ENCODE assay signal across 8 cellular contexts in genomic region chr17:39461911-39462641, GRCh38. TPM values are rescaled to one million over a fixed set of nuclear protein-coding genes. Genes with fewer than 3 reads are reported as not detected.
DNase-seq lines count a peak whose midpoint lies in the region; ATAC-seq, FAIRE-seq and TF ChIP-seq lines count a peak whose summit lies in the region.

No MANE protein-coding gene starts in this region.

- peaks cover 42% of the 10 kb centered on the region for H3K4me1 ChIP-seq in HepG2 (ENCODE audit: insufficient read depth, low read length)

- no peak for TF ChIP-seq RAD21 in HepG2 (CRISPR knock-in tag; IDR thresholded peaks at IDR 0.05)

- no peak for TF ChIP-seq POLR2A in HepG2 (IDR thresholded peaks at IDR 0.05; ENCODE audit: insufficient read depth in 1 of 2, low read depth in 2 of 2, low read length in 2 of 2)

- ATAC-seq in HG03159 (IDR thresholded peaks at IDR 0.05; ENCODE audit: unreplicated experiment), result peak; percentile 48
- ATAC-seq in HepG2, result peak; percentile 76

- FAIRE-seq in HepG2 (lab: Jason Lieb, UNC), result no peak

- H3K4me1 Mint-ChIP-seq in T-helper 2 cell treated with Interferon-gamma antibody and Interleukin-4, amounts not matched to agents 5 μg/mL and 100 μg/mL, for 36 hours (ENCODE audit: low read depth), result peaks cover 26% of the 10 kb centered on the region

- H3K36me3 ChIP-seq in HepG2 (replicated peaks in 1 of 2; ENCODE audit: control insufficient read depth in 1 of 2, insufficient read depth in 2 of 2, low read length in 2 of 2), result 0 out of 5 replicates have a peak, but pooled peaks cover 0 to under 1% of the 10 kb centered on the region in 2 experiments

- H3K27ac ChIP-seq in HepG2 (ENCODE audit: extremely low read length, insufficient read depth, low read length), result peak overlapping the region; percentile 98

- intact Hi-C loops in HepG2 (cut with micrococcal nuclease; ENCODE audit: unreplicated experiment), result loop anchor here (1.0 to 10.0 kb wide), 2 partner anchors 9 to 273 kb away; partner anchors contain the start of genes GRB7 and MIEN1

- H3K27me3 ChIP-seq in HepG2 (ENCODE audit: control insufficient read depth in 1 of 2, insufficient read depth in 2 of 2, low read length in 2 of 2), result no peaks in the 10 kb centered on the region; a peak in 1 of 5 replicates

- DNase-seq in stimulated activated CD8-positive, alpha-beta memory T cell treated with anti-CD3 and anti-CD28 coated beads, Interleukin-12 subunit alpha, Interleukin-12 subunit beta, amount 100 ng/mL, for 1 hour (ENCODE audit: low read depth), result peak; percentile 50
- no peak for DNase-seq in stimulated activated CD8-positive, alpha-beta memory T cell treated with anti-CD3 and anti-CD28 coated beads, Interleukin-4, amount 100 ng/mL, for 48 hours
- DNase-seq in T-helper 2 cell treated with Interferon-gamma antibody and Interleukin-4, amounts not matched to agents 5 μg/mL and 100 μg/mL, for 36 hours (ENCODE audit: low spot score), result peak; percentile 65
- DNase-seq in dedifferentiated amniotic fluid mesenchymal stem cell (ENCODE audit: extremely low spot score) (peak; percentile 16), HepG2 (ENCODE audit: low spot score) (peak; percentile 36), NK-92 (lab: John Stamatoyannopoulos, UW; ENCODE audit: unreplicated experiment) (no peak)
- DNase-seq in stimulated activated CD8-positive, alpha-beta memory T cell treated with anti-CD3 and anti-CD28 coated beads, Interleukin-15, amount 100 ng/mL, for 4 hours (ENCODE audit: low read depth in 2 of 2), result peak; percentile 50 to 51

- no peak for TF ChIP-seq CTCF in HepG2 (CRISPR knock-in tag; IDR thresholded peaks at IDR 0.05)

- WGBS in HepG2 (ENCODE audit: low lambda C conversion rate), result under 1% methylated on average over 35 of the region's 37 CpGs

- peak overlapping the region; percentile 97 for H3K27ac Mint-ChIP-seq in T-helper 2 cell treated with Interferon-gamma antibody and Interleukin-4, amounts not matched to agents 5 μg/mL and 100 μg/mL, for 36 hours

- no peaks in the 10 kb centered on the region for H3K9me3 Mint-ChIP-seq in T-helper 2 cell treated with Interferon-gamma antibody and Interleukin-4, amounts not matched to agents 5 μg/mL and 100 μg/mL, for 36 hours

- peak overlapping the region; percentile 90 for H3K4me3 Mint-ChIP-seq in T-helper 2 cell treated with Interferon-gamma antibody and Interleukin-4, amounts not matched to agents 5 μg/mL and 100 μg/mL, for 36 hours

- H3K27me3 Mint-ChIP-seq in T-helper 2 cell treated with Interferon-gamma antibody and Interleukin-4, amounts not matched to agents 5 μg/mL and 100 μg/mL, for 36 hours (ENCODE audit: low read depth), result no peaks in the 10 kb centered on the region

- H2AFZ ChIP-seq in HepG2 (ENCODE audit: low read length), result no peak overlapping the region

- H3K36me3 Mint-ChIP-seq in T-helper 2 cell treated with Interferon-gamma antibody and Interleukin-4, amounts not matched to agents 5 μg/mL and 100 μg/mL, for 36 hours (ENCODE audit: low read depth), result peaks cover 34% of the 10 kb centered on the region

- TF ChIP-seq EP300 in HepG2 (IDR thresholded peaks at IDR 0.05; ENCODE audit: low read depth in 2 of 2, low read length in 2 of 2) (no peak), HepG2 (CRISPR knock-in tag; IDR thresholded peaks at IDR 0.05; ENCODE audit: borderline replicate concordance) (0 out of 2 replicates have a peak, but pooled peaks have one; percentile 22)

- CTCF ChIA-PET in HepG2 (lab: Yijun Ruan, JAX; ENCODE audit: low intra/inter-chr PET ratio, low total read pairs), result no interaction called here

- peaks cover 46% of the 10 kb centered on the region for H4K20me1 ChIP-seq in HepG2 (ENCODE audit: insufficient read depth, low read length)

- peaks cover 56% of the 10 kb centered on the region for H3K79me2 ChIP-seq in HepG2 (ENCODE audit: insufficient read depth, low read length)

- POLR2A ChIA-PET in HepG2 (lab: Yijun Ruan, JAX), result interaction anchor here (0.5 to 9.6 kb wide), 14 partner anchors 11 to 308 kb away, joined by 3 to 302 read pairs (median 4); partner anchors contain the start of genes FBXL20, MED1, PGAP3 and RPL19

- in situ Hi-C loops in HepG2 (cut with HindIII; ENCODE audit: extremely low pct_ligation_motif_present, low pct_unique_long_range_greater_than_20kb), result no loop called here

- peak overlapping the region; percentile 86 to 99 (median 96) for H3K4me3 ChIP-seq in HepG2 (replicated peaks in 1 of 3; ENCODE audit: insufficient read depth in 1 of 3, low read depth in 2 of 3, low read length in 3 of 3)

- BruUV-seq in HepG2 (replicated peaks; lab: Mats Ljungman, UMichigan), result no TSS peak

- peak overlapping the region; percentile 90 for H3K4me2 ChIP-seq in HepG2 (ENCODE audit: low read depth, low read length)

- H3K9ac ChIP-seq in HepG2 (ENCODE audit: insufficient read depth, low read depth, low read length), result peak overlapping the region; percentile 100

- no peaks in the 10 kb centered on the region for H3K9me3 ChIP-seq in HepG2 (ENCODE audit: low read length)

TF ChIP-seq in HepG2, 621 proteins besides CTCF, POLR2A, EP300 and RAD21 (continues in another document):
- TF ChIP-seq NONO (IDR thresholded peaks at IDR 0.05) (no peak), NONO (CRISPR knock-in tag; conservative IDR thresholded peaks at IDR 0.05) (0 out of 2 replicates have a peak, but pooled peaks have one; percentile 37), ZNF724P (CRISPR knock-in tag; IDR thresholded peaks at IDR 0.05; ENCODE audit: borderline replicate concordance) (no peak)

RNA-seq across cellular contexts. Expression of gene CDK12, which starts 0.8 kb away (rescaled TPM):
- 88.6 and 95.9 TPM in 2 replicates for total RNA-seq in HepG2 (2016; rRNA removed; fragmentation: Illumina TruSeq; extraction: Trizol)
- 10.0 and 10.3 TPM in 2 replicates for total RNA-seq in HepG2 (2016; cell fraction: cytosol; rRNA removed; fragmentation: Illumina TruSeq; extraction: Trizol; ENCODE audit: low read depth)
- total RNA-seq in HepG2 (2016; cell fraction: insoluble cytoplasmic fraction; rRNA removed; fragmentation: Illumina TruSeq; extraction: Trizol), result 86.1 and 88.0 TPM in 2 replicates
- 22.7 and 24.2 TPM in 2 replicates for total RNA-seq in HepG2 (2016; cell fraction: membrane; rRNA removed; fragmentation: Illumina TruSeq; extraction: Trizol)
- 80.6 and 95.5 TPM in 2 replicates for total RNA-seq in HepG2 (2016; cell fraction: nucleus; rRNA removed; fragmentation: Illumina TruSeq; extraction: Trizol)
- polyA plus RNA-seq in HepG2 (2011; rRNA removed), result 24.0 and 26.0 TPM in 2 replicates
- polyA plus RNA-seq in HepG2 (2011; cell fraction: cytosol; rRNA removed), result 14.1 and 16.8 TPM in 2 replicates
- 22.3 and 26.3 TPM in 2 replicates for polyA plus RNA-seq in HepG2 (2011; cell fraction: nucleus; rRNA removed)
- 29.0 and 31.6 TPM in 2 replicates for polyA plus RNA-seq in HepG2 (2012)
- polyA plus RNA-seq in HepG2 (2016; cell fraction: cytosol; fragmentation: Illumina TruSeq; extraction: Trizol; ENCODE audit: low read depth), result 1.6 and 2.1 TPM in 2 replicates
- 47.2 and 53.7 TPM in 2 replicates for polyA plus RNA-seq in HepG2 (2016; cell fraction: insoluble cytoplasmic fraction; fragmentation: Illumina TruSeq; extraction: Trizol; ENCODE audit: low read depth)
- polyA plus RNA-seq in HepG2 (2016; cell fraction: membrane; fragmentation: Illumina TruSeq; extraction: Trizol; ENCODE audit: low read depth), result 5.1 and 6.0 TPM in 2 replicates
- polyA plus RNA-seq in HepG2 (2016; cell fraction: nucleus; fragmentation: Illumina TruSeq; extraction: Trizol; ENCODE audit: insufficient read depth, low read depth), result 74.4 and 81.5 TPM in 2 replicates
- 63.7 and 92.9 TPM in 2 replicates for polyA minus RNA-seq in HepG2 (2011; rRNA and poly(A)+ RNA removed; ENCODE audit: low replicate concordance)
- 47.7 and 51.0 TPM in 2 replicates for polyA minus RNA-seq in HepG2 (2011; cell fraction: cytosol; rRNA and poly(A)+ RNA removed)
- 81.4 and 85.5 TPM in 2 replicates for polyA minus RNA-seq in HepG2 (2011; cell fraction: nucleus; rRNA and poly(A)+ RNA removed)

RNA-seq across cellular contexts. Expression of gene MED1, which starts 11.0 kb away (rescaled TPM):
- 37.5 and 60.9 TPM in 2 replicates for total RNA-seq in HepG2 (2016; rRNA removed; fragmentation: Illumina TruSeq; extraction: Trizol)
- 12.9 and 14.9 TPM in 2 replicates for total RNA-seq in HepG2 (2016; cell fraction: cytosol; rRNA removed; fragmentation: Illumina TruSeq; extraction: Trizol; ENCODE audit: low read depth)
- 38.2 and 62.3 TPM in 2 replicates for total RNA-seq in HepG2 (2016; cell fraction: insoluble cytoplasmic fraction; rRNA removed; fragmentation: Illumina TruSeq; extraction: Trizol)
- total RNA-seq in HepG2 (2016; cell fraction: membrane; rRNA removed; fragmentation: Illumina TruSeq; extraction: Trizol), result 29.6 and 32.0 TPM in 2 replicates
- 39.7 and 45.3 TPM in 2 replicates for total RNA-seq in HepG2 (2016; cell fraction: nucleus; rRNA removed; fragmentation: Illumina TruSeq; extraction: Trizol)
- 35.1 and 40.1 TPM in 2 replicates for polyA plus RNA-seq in HepG2 (2011; rRNA removed)
- polyA plus RNA-seq in HepG2 (2011; cell fraction: cytosol; rRNA removed), result 20.5 and 26.9 TPM in 2 replicates
- polyA plus RNA-seq in HepG2 (2011; cell fraction: nucleus; rRNA removed), result 42.0 and 45.4 TPM in 2 replicates
- polyA plus RNA-seq in HepG2 (2012), result 33.6 and 38.3 TPM in 2 replicates
- 4.1 and 4.6 TPM in 2 replicates for polyA plus RNA-seq in HepG2 (2016; cell fraction: cytosol; fragmentation: Illumina TruSeq; extraction: Trizol; ENCODE audit: low read depth)
- polyA plus RNA-seq in HepG2 (2016; cell fraction: insoluble cytoplasmic fraction; fragmentation: Illumina TruSeq; extraction: Trizol; ENCODE audit: low read depth), result 46.1 and 47.3 TPM in 2 replicates
- 10.3 and 10.9 TPM in 2 replicates for polyA plus RNA-seq in HepG2 (2016; cell fraction: membrane; fragmentation: Illumina TruSeq; extraction: Trizol; ENCODE audit: low read depth)
- 61.0 and 66.9 TPM in 2 replicates for polyA plus RNA-seq in HepG2 (2016; cell fraction: nucleus; fragmentation: Illumina TruSeq; extraction: Trizol; ENCODE audit: insufficient read depth, low read depth)
- polyA minus RNA-seq in HepG2 (2011; rRNA and poly(A)+ RNA removed; ENCODE audit: low replicate concordance), result 50.2 and 64.9 TPM in 2 replicates
- polyA minus RNA-seq in HepG2 (2011; cell fraction: cytosol; rRNA and poly(A)+ RNA removed), result 32.4 and 34.3 TPM in 2 replicates
- 76.9 and 82.6 TPM in 2 replicates for polyA minus RNA-seq in HepG2 (2011; cell fraction: nucleus; rRNA and poly(A)+ RNA removed)

Comparison
In these comparisons a context has a peak if more than half of its experiments do, and no peak if none do; other contexts are left out.
1. DNase-seq: peak in stimulated activated CD8-positive, alpha-beta memory T cell treated with anti-CD3 and anti-CD28 coated beads, Interleukin-12 subunit alpha, Interleukin-12 subunit beta, amount 100 ng/mL, for 1 hour (single experiment), T-helper 2 cell treated with Interferon-gamma antibody and Interleukin-4, amounts not matched to agents 5 μg/mL and 100 μg/mL, for 36 hours (single experiment), dedifferentiated amniotic fluid mesenchymal stem cell (single experiment), HepG2 (single experiment) and stimulated activated CD8-positive, alpha-beta memory T cell treated with anti-CD3 and anti-CD28 coated beads, Interleukin-15, amount 100 ng/mL, for 4 hours (2 of 2); none in stimulated activated CD8-positive, alpha-beta memory T cell treated with anti-CD3 and anti-CD28 coated beads, Interleukin-4, amount 100 ng/mL, for 48 hours (single experiment) and NK-92 (single experiment).